In genomic region chrX:38055170-38055847, GRCh38 we compare ENCODE assay signal across 10 cellular contexts. TPM values are rescaled to one million over a fixed set of nuclear protein-coding genes. Genes with fewer than 3 reads are reported as not detected.
A peak's percentile ranks its signal among the peaks of the same experiment; 100 is the strongest.
DNase-seq lines count a peak whose midpoint lies in the region; ATAC-seq and TF ChIP-seq lines count a peak whose summit lies in the region.
"Had no signal": no experiment of that assay in that cellular context is flagged by ENCODE, and none has a peak within 500 bp of the region (broad histone marks: within the 10 kb centered on the region; RNA-seq: fewer than 3 reads in every experiment).

No MANE protein-coding gene starts in this region.

- peak overlapping the region in 2 of 3 experiments; percentile 40 to 90; a peak in 2 of 7 replicates for H3K27ac Mint-ChIP-seq in H9
- H3K27ac Mint-ChIP-seq in stimulated activated effector memory CD8-positive, alpha-beta T cell treated with anti-CD3 and anti-CD28 coated beads, Interleukin-12 subunit alpha, Interleukin-12 subunit beta, amount 100 ng/mL, for 72 hours: peak overlapping the region; percentile 76
- H3K27ac Mint-ChIP-seq: activated T-cell treated with anti-CD3 and anti-CD28 coated beads, Interleukin-2, amount 50 U/mL, for 72 hours; GM23338 had no signal

- no peaks in the 10 kb centered on the region for H3K79me2 ChIP-seq in H9 (ENCODE audit: insufficient read depth, low read length)

- H3K4me1 Mint-ChIP-seq in H9: peaks cover 0 to 3% of the 10 kb centered on the region in 2 experiments; a peak in 1 of 4 replicates
- peaks cover 6% of the 10 kb centered on the region for H3K4me1 Mint-ChIP-seq in stimulated activated effector memory CD8-positive, alpha-beta T cell treated with anti-CD3 and anti-CD28 coated beads, Interleukin-12 subunit alpha, Interleukin-12 subunit beta, amount 100 ng/mL, for 72 hours
- H3K4me1 Mint-ChIP-seq: GM23338 had no signal

- no peaks in the 10 kb centered on the region for H3K23me2 ChIP-seq in H9 (ENCODE audit: insufficient read length, low read depth, low read length, poor library complexity, severe bottlenecking)

- no peak overlapping the region for H2AFZ ChIP-seq in H9 (ENCODE audit: low read length)
- H2AFZ ChIP-seq: GM23338 had no signal

- no peak overlapping the region for H3K9ac ChIP-seq in H9 (ENCODE audit: extremely low read depth, insufficient read length, low read length)

- H3K27ac ChIP-seq in H9 (ENCODE audit: insufficient read length, low read depth, low read length) (no peak overlapping the region), lower lobe of right lung (no peak overlapping the region)

- no peak overlapping the region for H2AK5ac ChIP-seq in H9 (ENCODE audit: insufficient read length, low read length)

- no peak for DNase-seq in H9
- peak; percentile 37 for DNase-seq in fibroblast of the conjunctiva (ENCODE audit: low read depth)
- no peak for DNase-seq in stimulated activated effector memory CD8-positive, alpha-beta T cell treated with anti-CD3 and anti-CD28 coated beads, Interleukin-12 subunit alpha, Interleukin-12 subunit beta, amount 100 ng/mL, for 72 hours (ENCODE audit: low spot score in 2 of 2)
- no peak for DNase-seq in NCI-H510A treated with DMSO at 0.1 percent for 48 hours (lab: John Stamatoyannopoulos, UW)
- DNase-seq in GDM1 (lab: John Stamatoyannopoulos, UW): no peak
- DNase-seq in lower lobe of right lung: no peak
- DNase-seq: activated T-cell treated with anti-CD3 and anti-CD28 coated beads, Interleukin-2, amount 50 U/mL, for 72 hours; MV-4-11 had no signal

- H3K4me3 ChIP-seq in lower lobe of right lung: no peak overlapping the region
- H3K4me3 ChIP-seq: GM23338 had no signal

- H4K91ac ChIP-seq in H9 (ENCODE audit: insufficient read length, low read depth, low read length): no peak overlapping the region

- no peaks in the 10 kb centered on the region for H3K27me3 Mint-ChIP-seq in H9 (ENCODE audit: low read depth)

- no peaks in the 10 kb centered on the region for H3K36me3 Mint-ChIP-seq in H9 (ENCODE audit: insufficient read depth in 1 of 3, low read depth in 3 of 3)
- H3K36me3 Mint-ChIP-seq in stimulated activated effector memory CD8-positive, alpha-beta T cell treated with anti-CD3 and anti-CD28 coated beads, Interleukin-12 subunit alpha, Interleukin-12 subunit beta, amount 100 ng/mL, for 72 hours: no peaks in the 10 kb centered on the region

- H3K79me1 ChIP-seq in H9 (ENCODE audit: insufficient read depth, low read depth, low read length, poor library complexity, severe bottlenecking): no peaks in the 10 kb centered on the region

- no peak overlapping the region for H4K5ac ChIP-seq in H9 (ENCODE audit: insufficient read length, low read depth, low read length)

- no peak overlapping the region for H3K4ac ChIP-seq in H9 (ENCODE audit: low read depth, low read length)

- H2BK5ac ChIP-seq in H9 (ENCODE audit: insufficient read length, low read length): no peak overlapping the region

- intact Hi-C loops in lower lobe of right lung (cut with DNase I): no loop called here

- no peaks in the 10 kb centered on the region for H4K20me1 ChIP-seq in H9 (ENCODE audit: control insufficient read depth, insufficient read depth, insufficient read length)

- no peak overlapping the region for H3T11ph ChIP-seq in H9 (ENCODE audit: low read length)

- H3K18ac ChIP-seq in H9 (ENCODE audit: insufficient read length, low read depth, low read length): no peak overlapping the region

- H2BK12ac ChIP-seq in H9 (ENCODE audit: insufficient read length, low read depth, low read length): no peak overlapping the region

- H3K4me3 Mint-ChIP-seq in H9: no peak overlapping the region; a peak in 1 of 5 replicates
- peak overlapping the region; percentile 38 for H3K4me3 Mint-ChIP-seq in stimulated activated effector memory CD8-positive, alpha-beta T cell treated with anti-CD3 and anti-CD28 coated beads, Interleukin-12 subunit alpha, Interleukin-12 subunit beta, amount 100 ng/mL, for 72 hours
- H3K4me3 Mint-ChIP-seq: activated T-cell treated with anti-CD3 and anti-CD28 coated beads, Interleukin-2, amount 50 U/mL, for 72 hours; GM23338 had no signal

- 0 out of 3 replicates have a peak, but pooled peaks have one; percentile 25 for ATAC-seq in SK-N-SH treated with all-trans-retinoic acid at 6 μM for 48 hours
- ATAC-seq in stimulated activated effector memory CD8-positive, alpha-beta T cell treated with anti-CD3 and anti-CD28 coated beads, Interleukin-12 subunit alpha, Interleukin-12 subunit beta, amount 100 ng/mL, for 72 hours: peak; percentile 50
- ATAC-seq in lower lobe of right lung: no peak
- ATAC-seq: activated T-cell treated with anti-CD3 and anti-CD28 coated beads, Interleukin-2, amount 50 U/mL, for 72 hours; GM23338 had no signal

- H2BK15ac ChIP-seq in H9 (ENCODE audit: low read depth, low read length): no peak overlapping the region

- no peaks in the 10 kb centered on the region for H3K36me3 ChIP-seq in lower lobe of right lung

- H4K8ac ChIP-seq in H9 (replicated peaks; ENCODE audit: insufficient read length, low read depth, low read length): no peak overlapping the region

- no peaks in the 10 kb centered on the region for H3K9me3 ChIP-seq in H9 (ENCODE audit: control insufficient read depth, low read depth, low read length)
- no peaks in the 10 kb centered on the region for H3K9me3 ChIP-seq in lower lobe of right lung

- no CpG with 5 or more reads among the region's 4 CpGs for WGBS in H9 (ENCODE audit: extremely low coverage, insufficient read length, low lambda C conversion rate)

- H3K14ac ChIP-seq in H9 (ENCODE audit: insufficient read depth, low read length): no peak overlapping the region

- no peak overlapping the region for H3K4me2 ChIP-seq in H9 (ENCODE audit: insufficient read depth, insufficient read length, low read length)
- H3K4me2 ChIP-seq: GM23338 had no signal

- no peak overlapping the region for H2BK120ac ChIP-seq in H9 (ENCODE audit: low read depth, low read length, poor library complexity, severe bottlenecking)

- H3K4me1 ChIP-seq in H9 (ENCODE audit: insufficient read depth, low read length): no peaks in the 10 kb centered on the region
- no peaks in the 10 kb centered on the region for H3K4me1 ChIP-seq in lower lobe of right lung

- no peak overlapping the region for H2BK20ac ChIP-seq in H9 (ENCODE audit: low read depth, low read length, poor library complexity, severe bottlenecking)

- H3K27me3 ChIP-seq in H9 (ENCODE audit: insufficient read depth, low read length): no peaks in the 10 kb centered on the region
- H3K27me3 ChIP-seq in lower lobe of right lung (ENCODE audit: low read depth): no peaks in the 10 kb centered on the region

- no peak for TF ChIP-seq CTCF in H9 (conservative IDR thresholded peaks at IDR 0.05)
- TF ChIP-seq CTCF in lower lobe of right lung (IDR thresholded peaks at IDR 0.05): no peak

- H3K23ac ChIP-seq in H9 (ENCODE audit: insufficient read length, low read depth, low read length): no peak overlapping the region

- H3K56ac ChIP-seq in H9 (ENCODE audit: insufficient read length, low read depth, low read length): no peak overlapping the region

- peaks cover 56% of the 10 kb centered on the region in 2 experiments for H3K9me3 Mint-ChIP-seq in H9
- no peaks in the 10 kb centered on the region for H3K9me3 Mint-ChIP-seq in stimulated activated effector memory CD8-positive, alpha-beta T cell treated with anti-CD3 and anti-CD28 coated beads, Interleukin-12 subunit alpha, Interleukin-12 subunit beta, amount 100 ng/mL, for 72 hours
- H3K9me3 Mint-ChIP-seq: activated T-cell treated with anti-CD3 and anti-CD28 coated beads, Interleukin-2, amount 50 U/mL, for 72 hours; GM23338 had no signal

TF ChIP-seq in SK-N-SH treated with all-trans-retinoic acid at 6 μM for 48 hours, 23 proteins besides CTCF, POLR2A, EP300 and RAD21:
- TF ChIP-seq RARB (CRISPR knock-in tag; IDR thresholded peaks at IDR 0.05) (no peak), ZFP30 (CRISPR knock-in tag; IDR thresholded peaks at IDR 0.05) (no peak)

RNA-seq across cellular contexts. Expression of gene SYTL5, which starts 49.0 kb away (rescaled TPM):
- 0.15 TPM in 2 replicates for total RNA-seq in H9 (2021)
- 1.6 TPM for total RNA-seq in lower lobe of right lung
- total RNA-seq: activated T-cell treated with anti-CD3 and anti-CD28 coated beads, Interleukin-2, amount 50 U/mL, for 72 hours had no signal

Comparison
In these comparisons a context has a peak if more than half of its experiments do, and no peak if none do; other contexts are left out.
1. ATAC-seq: peak in SK-N-SH treated with all-trans-retinoic acid at 6 μM for 48 hours (single experiment) and stimulated activated effector memory CD8-positive, alpha-beta T cell treated with anti-CD3 and anti-CD28 coated beads, Interleukin-12 subunit alpha, Interleukin-12 subunit beta, amount 100 ng/mL, for 72 hours (single experiment); none in lower lobe of right lung (0 of 2).